Comparison of ENCODE assay signal across 24 cellular contexts in the genomic region with DNA sequence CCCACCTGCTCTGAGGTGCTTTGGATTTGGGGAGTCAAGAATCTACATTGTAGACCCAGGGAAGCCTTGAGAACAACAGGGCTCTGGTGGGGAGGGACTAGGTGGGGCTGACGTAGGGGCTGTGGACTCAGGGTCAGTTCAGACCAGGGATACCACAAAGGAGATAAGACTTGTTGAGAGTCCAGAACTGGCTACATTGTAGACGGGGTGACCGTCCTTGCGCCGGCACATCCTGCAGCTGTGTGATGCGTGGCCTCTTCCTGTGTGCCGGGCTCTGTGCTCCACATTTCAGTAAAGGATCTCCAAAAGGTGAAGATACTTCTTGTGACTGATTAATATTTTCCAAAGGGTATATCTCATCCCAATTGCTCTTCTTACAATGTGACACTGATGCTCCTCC. TPM values are rescaled to one million over a fixed set of nuclear protein-coding genes. Genes with fewer than 3 reads are reported as not detected.
DNase-seq lines count a peak whose midpoint lies in the region; ATAC-seq and TF ChIP-seq lines count a peak whose summit lies in the region.
"Had no signal": no experiment of that assay in that cellular context is flagged by ENCODE, and none has a peak within 500 bp of the region (broad histone marks: within the 10 kb centered on the region; RNA-seq: fewer than 3 reads in every experiment).

No MANE protein-coding gene starts in this region.

- H3K27ac ChIP-seq in BLaER1, result peak overlapping the region; percentile 51
- H3K27ac ChIP-seq in IMR-90 (ENCODE audit: insufficient read depth, low read length), result no peak overlapping the region
- H3K27ac ChIP-seq: C4-2B, epithelial cell of prostate, KMS-11, pancreas, vagina had no signal

- no peak overlapping the region for H3K23ac ChIP-seq in IMR-90 (ENCODE audit: low read depth, low read length)

- H2AK5ac ChIP-seq in IMR-90 (ENCODE audit: low read depth, low read length), result 0 out of 2 replicates have a peak overlapping the region, but pooled peaks have one; percentile 10

- H3K36me3 Mint-ChIP-seq in brain (no peaks in the 10 kb centered on the region), nephron (ENCODE audit: low read depth) (no peaks in the 10 kb centered on the region)
- H3K36me3 Mint-ChIP-seq in activated T-cell treated with anti-CD3 and anti-CD28 coated beads, Interleukin-2, amount 50 U/mL, for 24 hours (ENCODE audit: low read depth), result no peaks in the 10 kb centered on the region
- H3K36me3 Mint-ChIP-seq: activated naive CD8-positive, alpha-beta T cell treated with anti-CD3 and anti-CD28 coated beads for 36 hours; stimulated activated effector memory CD8-positive, alpha-beta T cell treated with anti-CD3 and anti-CD28 coated beads, Interleukin-12 subunit alpha, Interleukin-12 subunit beta, amount 100 ng/mL, for 72 hours had no signal

- no peak for TF ChIP-seq CTCF in IMR-90 (conservative IDR thresholded peaks at IDR 0.05; ENCODE audit: low read depth, low read length)
- no peak for TF ChIP-seq CTCF in brain (conservative IDR thresholded peaks at IDR 0.05)
- TF ChIP-seq CTCF in nephron (IDR thresholded peaks at IDR 0.05; ENCODE audit: unreplicated experiment in 3 of 3), result no peak

- H3K9me3 ChIP-seq in BLaER1 (no peaks in the 10 kb centered on the region), IMR-90 (ENCODE audit: control insufficient read depth, insufficient read depth, low read length) (no peaks in the 10 kb centered on the region)
- H3K9me3 ChIP-seq: pancreas, vagina had no signal

- in situ Hi-C loops in IMR-90 (cut with MboI; ENCODE audit: low sequenced_read_pairs), result no loop called here

- H3K4me3 Mint-ChIP-seq in brain, result peak overlapping the region in 4 of 5 experiments; percentile 38 to 82 (median 66)
- H3K4me3 Mint-ChIP-seq in nephron, result peak overlapping the region; percentile 75 to 87 (median 83)
- H3K4me3 Mint-ChIP-seq in activated T-cell treated with anti-CD3 and anti-CD28 coated beads, Interleukin-2, amount 50 U/mL, for 24 hours, result no peak overlapping the region
- H3K4me3 Mint-ChIP-seq: activated naive CD8-positive, alpha-beta T cell treated with anti-CD3 and anti-CD28 coated beads for 36 hours had no signal

- H2BK15ac ChIP-seq in IMR-90 (ENCODE audit: low read depth, low read length), result no peak overlapping the region

- H3K36me3 ChIP-seq in BLaER1 (peaks cover 5% of the 10 kb centered on the region; the same call in 1 of the 2 replicates), IMR-90 (ENCODE audit: control insufficient read depth, insufficient read depth, low read length) (no peaks in the 10 kb centered on the region)
- H3K36me3 ChIP-seq: pancreas, vagina had no signal

- peaks cover 0 to 9% (median 0%) of the 10 kb centered on the region in 5 experiments for H3K9me3 Mint-ChIP-seq in brain
- H3K9me3 Mint-ChIP-seq in nephron, result no peaks in the 10 kb centered on the region
- H3K9me3 Mint-ChIP-seq in activated T-cell treated with anti-CD3 and anti-CD28 coated beads, Interleukin-2, amount 50 U/mL, for 24 hours, result no peaks in the 10 kb centered on the region
- H3K9me3 Mint-ChIP-seq: activated naive CD8-positive, alpha-beta T cell treated with anti-CD3 and anti-CD28 coated beads for 36 hours; activated T-helper 2 cell treated with anti-CD3 and anti-CD28 coated beads, Interferon-gamma antibody, Interleukin-2, Interleukin-4, amounts not matched to agents 10 μg/mL and 5 μg/mL and 100 μg/mL, durations not matched to agents 14 hours and 24 hours and 36 hours; stimulated activated effector memory CD8-positive, alpha-beta T cell treated with anti-CD3 and anti-CD28 coated beads, Interleukin-12 subunit alpha, Interleukin-12 subunit beta, amount 100 ng/mL, for 72 hours had no signal

- peaks cover 7% of the 10 kb centered on the region for H3K27me3 Mint-ChIP-seq in brain
- no peaks in the 10 kb centered on the region for H3K27me3 Mint-ChIP-seq in nephron (ENCODE audit: low read depth)
- H3K27me3 Mint-ChIP-seq in activated T-cell treated with anti-CD3 and anti-CD28 coated beads, Interleukin-2, amount 50 U/mL, for 24 hours, result peaks cover 31% of the 10 kb centered on the region

- no peak for ATAC-seq in IMR-90 (ENCODE audit: low read depth)
- ATAC-seq in HG03342 (IDR thresholded peaks at IDR 0.05; ENCODE audit: unreplicated experiment), result no peak
- ATAC-seq: pancreas; stimulated activated effector memory CD8-positive, alpha-beta T cell treated with anti-CD3 and anti-CD28 coated beads, Interleukin-12 subunit alpha, Interleukin-12 subunit beta, amount 100 ng/mL, for 72 hours had no signal

- H2AFZ ChIP-seq in IMR-90 (replicated peaks; ENCODE audit: low read length, poor library complexity), result no peak overlapping the region

- H2AK9ac ChIP-seq in IMR-90 (replicated peaks; ENCODE audit: low read depth, low read length, poor library complexity), result no peak overlapping the region

- H3K4me2 ChIP-seq in BLaER1, result peak overlapping the region; percentile 57; the same call in 1 of the 2 replicates
- no peak overlapping the region for H3K4me2 ChIP-seq in IMR-90 (ENCODE audit: low read depth, low read length)
- H3K4me2 ChIP-seq: KMS-11 had no signal

- intact Hi-C loops in IMR-90 (cut with micrococcal nuclease), result loop anchor here (10.0 kb wide), 1 partner anchor 201 kb away; no protein-coding TSS in a partner anchor

- peaks cover 0 to 10% of the 10 kb centered on the region in 2 experiments; a peak in 2 of 4 replicates for H3K79me1 ChIP-seq in IMR-90 (ENCODE audit: low read depth in 1 of 2, low read length in 2 of 2)

- peaks cover 44% of the 10 kb centered on the region for H3K4me1 ChIP-seq in BLaER1
- H3K4me1 ChIP-seq in IMR-90 (ENCODE audit: control insufficient read depth, insufficient read depth, low read length), result peaks cover 7% of the 10 kb centered on the region

- H3K4me3 ChIP-seq in BLaER1 (no peak overlapping the region), IMR-90 (ENCODE audit: insufficient read depth, low read depth, low read length) (no peak overlapping the region)
- H3K4me3 ChIP-seq: pancreas, vagina had no signal

- no peak overlapping the region for H2BK120ac ChIP-seq in IMR-90 (ENCODE audit: low read depth, low read length)

- H3K27ac Mint-ChIP-seq in brain (peak overlapping the region; percentile 4 to 80 (median 20)), nephron (peak overlapping the region; percentile 3 to 60 (median 54))
- H3K27ac Mint-ChIP-seq in activated T-cell treated with anti-CD3 and anti-CD28 coated beads, Interleukin-2, amount 50 U/mL, for 24 hours, result no peak overlapping the region
- H3K27ac Mint-ChIP-seq: activated naive CD8-positive, alpha-beta T cell treated with anti-CD3 and anti-CD28 coated beads for 36 hours; activated T-helper 2 cell treated with anti-CD3 and anti-CD28 coated beads, Interferon-gamma antibody, Interleukin-2, Interleukin-4, amounts not matched to agents 10 μg/mL and 5 μg/mL and 100 μg/mL, durations not matched to agents 14 hours and 24 hours and 36 hours; stimulated activated effector memory CD8-positive, alpha-beta T cell treated with anti-CD3 and anti-CD28 coated beads, Interleukin-12 subunit alpha, Interleukin-12 subunit beta, amount 100 ng/mL, for 72 hours had no signal

- no TSS peak for BruUV-seq in IMR-90 (replicated peaks; lab: Mats Ljungman, UMichigan)

- H3K4ac ChIP-seq in IMR-90 (ENCODE audit: low read depth, low read length), result no peak overlapping the region

- no peak overlapping the region for H3K18ac ChIP-seq in IMR-90 (ENCODE audit: low read depth, low read length)

- H2BK20ac ChIP-seq in IMR-90 (ENCODE audit: low read depth, low read length), result no peak overlapping the region

- no peak overlapping the region for H3K14ac ChIP-seq in IMR-90 (replicated peaks; ENCODE audit: low read depth, low read length)

- H4K5ac ChIP-seq in IMR-90 (ENCODE audit: low read depth, low read length), result no peak overlapping the region

- WGBS in IMR-90 (ENCODE audit: extremely low coverage in 2 of 2, insufficient read length in 1 of 2), 2 experiments, result 100% methylated on average over 1 of the region's 7 CpGs; no CpG with 5 or more reads in 1 of the 2 experiments

- no peak for TF ChIP-seq RAD21 in IMR-90 (IDR thresholded peaks at IDR 0.05; ENCODE audit: low read length)

- POLR2A ChIA-PET in IMR-90 (lab: Charles Lee; ENCODE audit: unreplicated experiment), result no interaction called here

- no peak for TF ChIP-seq POLR2A in IMR-90 (IDR thresholded peaks at IDR 0.05; ENCODE audit: low read depth, low read length)

- dilution Hi-C loops in IMR-90 (cut with HindIII; ENCODE audit: low sequenced_read_pairs, unreplicated experiment), result loop anchor here (10.0 kb wide), 1 partner anchor 61 kb away; no protein-coding TSS in a partner anchor

- peaks cover 3% of the 10 kb centered on the region for H3K9me1 ChIP-seq in IMR-90 (ENCODE audit: insufficient read depth, low read length)

- no peak overlapping the region for H3K9ac ChIP-seq in BLaER1
- no peak overlapping the region for H3K9ac ChIP-seq in IMR-90 (ENCODE audit: low read depth, low read length)
- H3K9ac ChIP-seq: KMS-11 had no signal

- DNase-seq in IMR-90, result no peak
- DNase-seq in NCI-H2081 treated with DMSO at 0.1 percent for 48 hours (lab: John Stamatoyannopoulos, UW), result no peak
- no peak for DNase-seq in CD1c-positive myeloid dendritic cell (ENCODE audit: extremely low spot score)
- no peak for DNase-seq in activated T-cell treated with anti-CD3 and anti-CD28 coated beads, Interleukin-2, amount 50 U/mL, for 24 hours
- DNase-seq: activated naive CD8-positive, alpha-beta T cell treated with anti-CD3 and anti-CD28 coated beads for 36 hours; cerebellar nuclear complex; DMS 273 treated with DMSO at 0.1 percent for 48 hours; NCI-H1436; NCI-H2171; NCI-H524; pancreas; stimulated activated CD4-positive, alpha-beta T cell treated with anti-CD3 and anti-CD28 coated beads, Interleukin-2, amount 100 ng/mL, for 48 hours had no signal

- no peaks in the 10 kb centered on the region for H3K27me3 ChIP-seq in BLaER1
- no peaks in the 10 kb centered on the region for H3K27me3 ChIP-seq in IMR-90 (ENCODE audit: control insufficient read depth, insufficient read depth, low read length)
- H3K27me3 ChIP-seq: pancreas, vagina had no signal

- no peak overlapping the region for H4K8ac ChIP-seq in IMR-90 (ENCODE audit: low read depth in 2 of 2, low read length in 2 of 2)

- H3K56ac ChIP-seq in IMR-90 (ENCODE audit: extremely low read depth, insufficient read depth, low read length), result no peak overlapping the region

- no peak overlapping the region for H2BK5ac ChIP-seq in IMR-90 (ENCODE audit: low read depth, low read length, poor library complexity, severe bottlenecking)

- H4K91ac ChIP-seq in IMR-90 (ENCODE audit: insufficient read depth, low read depth, low read length), result no peak overlapping the region

- H4K20me1 ChIP-seq in BLaER1 (peaks cover 16% of the 10 kb centered on the region), IMR-90 (ENCODE audit: insufficient read depth, low read length) (peaks cover 13% of the 10 kb centered on the region)

- H3K4me1 Mint-ChIP-seq in brain, result peaks cover 22% of the 10 kb centered on the region
- H3K4me1 Mint-ChIP-seq in nephron, result peaks cover 9% of the 10 kb centered on the region
- H3K4me1 Mint-ChIP-seq in activated T-cell treated with anti-CD3 and anti-CD28 coated beads, Interleukin-2, amount 50 U/mL, for 24 hours (ENCODE audit: low read depth), result peaks cover 5% of the 10 kb centered on the region
- H3K4me1 Mint-ChIP-seq: activated naive CD8-positive, alpha-beta T cell treated with anti-CD3 and anti-CD28 coated beads for 36 hours had no signal

- CTCF ChIA-PET in IMR-90 (lab: Yijun Ruan, JAX), result no interaction called here

RNA-seq across cellular contexts. Expression of a gene that starts 9.8 kb away (rescaled TPM):
- total RNA-seq in IMR-90 (2012; rRNA removed), result under 0.01 and 0.18 TPM in 2 replicates
- polyA plus RNA-seq in IMR-90 (2012; rRNA removed), result 0.07 and 0.19 TPM in 2 replicates
- 0.05 and 0.08 TPM in 2 replicates for polyA plus RNA-seq in IMR-90 (2012; cell fraction: cytosol; rRNA removed)
- 0.07 and 0.10 TPM in 2 replicates for polyA plus RNA-seq in IMR-90 (2012; cell fraction: nucleus; rRNA removed; ENCODE audit: low replicate concordance)
- not detected for polyA plus RNA-seq in brain (ENCODE audit: insufficient read depth, low read depth, low replicate concordance)
- total RNA-seq: activated naive CD8-positive, alpha-beta T cell treated with anti-CD3 and anti-CD28 coated beads for 36 hours; activated T-helper 2 cell treated with anti-CD3 and anti-CD28 coated beads, Interferon-gamma antibody, Interleukin-2, Interleukin-4, amounts not matched to agents 10 μg/mL and 5 μg/mL and 100 μg/mL, durations not matched to agents 14 hours and 24 hours and 36 hours; lung microvascular endothelial cell; T-helper 2 cell treated with Interferon-gamma antibody and Interleukin-4, amounts not matched to agents 100 ng/mL and 5 ng/mL, for 36 hours had no signal
